Comparison of ENCODE assay signal across 8 cellular contexts in genomic region chr11:10322830-10323792, GRCh38. TPM values are rescaled to one million over a fixed set of nuclear protein-coding genes. Genes with fewer than 3 reads are reported as not detected.
DNase-seq lines count a peak whose midpoint lies in the region; ATAC-seq, FAIRE-seq and TF ChIP-seq lines count a peak whose summit lies in the region.

No MANE protein-coding gene starts in this region.

- TF ChIP-seq POLR2A in A549 (IDR thresholded peaks at IDR 0.05; ENCODE audit: low read length), result no peak
- TF ChIP-seq POLR2A in NB4 (IDR thresholded peaks at IDR 0.05; ENCODE audit: extremely low read depth, insufficient read length), result no peak

- peak; percentile 79 to 80 for ATAC-seq in A549
- peak; percentile 59 for ATAC-seq in left colon
- no peak for ATAC-seq in GM21381 (IDR thresholded peaks at IDR 0.05; ENCODE audit: unreplicated experiment)

- 0 out of 3 replicates have a peak, but pooled peaks cover 2% of the 10 kb centered on the region for H3K9me3 ChIP-seq in A549

- H3K27me3 Mint-ChIP-seq in T-helper 2 cell treated with Interferon-gamma antibody and Interleukin-4, amounts not matched to agents 5 μg/mL and 100 μg/mL, for 36 hours (ENCODE audit: low read depth), result peaks cover 19% of the 10 kb centered on the region

- CTCF ChIA-PET in A549 (lab: Yijun Ruan, JAX), result interaction anchor here (0.6 to 13.0 kb wide), 21 partner anchors 8 to 710 kb away, joined by 3 to 188 read pairs (median 3); partner anchors contain the start of gene ADM

- no peaks in the 10 kb centered on the region for H3K36me3 ChIP-seq in bronchial epithelial cell (ENCODE audit: control insufficient read depth, insufficient read depth, low read length)

- H3K4me3 ChIP-seq in A549, result peak overlapping the region; percentile 3; the same call in 1 of the 3 replicates
- no peak overlapping the region for H3K4me3 ChIP-seq in NB4 (ENCODE audit: low read depth, low read length)
- H3K4me3 ChIP-seq in bronchial epithelial cell (ENCODE audit: low read depth, low read length), result no peak overlapping the region

- WGBS in A549 (ENCODE audit: missing lambda C conversion rate), result 16% methylated on average over 8 of the region's 8 CpGs

- intact Hi-C loops in left colon (cut with DNase I, micrococcal nuclease), result no loop called here

- DNase-seq in A549 (ENCODE audit: low read depth in 1 of 2, low spot score in 1 of 2) (peak; percentile 65 to 87), NB4 (ENCODE audit: low read depth) (peak; percentile 74), bronchial epithelial cell (ENCODE audit: low read depth) (peak; percentile 83), left colon (peak; percentile 54 to 58)
- DNase-seq in T-helper 2 cell treated with Interferon-gamma antibody and Interleukin-4, amounts not matched to agents 5 μg/mL and 100 μg/mL, for 36 hours (ENCODE audit: low spot score), result peak; percentile 67
- peak; percentile 50 for DNase-seq in stimulated activated CD8-positive, alpha-beta memory T cell treated with anti-CD3 and anti-CD28 coated beads, Interleukin-4, amount 100 ng/mL, for 48 hours

- no peak overlapping the region for H3K4me3 Mint-ChIP-seq in T-helper 2 cell treated with Interferon-gamma antibody and Interleukin-4, amounts not matched to agents 5 μg/mL and 100 μg/mL, for 36 hours

- no peak for TF ChIP-seq EP300 in A549 (IDR thresholded peaks at IDR 0.05)

- H3K36me3 Mint-ChIP-seq in T-helper 2 cell treated with Interferon-gamma antibody and Interleukin-4, amounts not matched to agents 5 μg/mL and 100 μg/mL, for 36 hours (ENCODE audit: low read depth), result no peaks in the 10 kb centered on the region

- no peaks in the 10 kb centered on the region for H3K9me3 Mint-ChIP-seq in T-helper 2 cell treated with Interferon-gamma antibody and Interleukin-4, amounts not matched to agents 5 μg/mL and 100 μg/mL, for 36 hours

- H3K27ac ChIP-seq in A549, result peak overlapping the region; percentile 73 to 84

- no peaks in the 10 kb centered on the region for H3K27me3 ChIP-seq in bronchial epithelial cell (ENCODE audit: control insufficient read depth, insufficient read depth, low read length)

- peaks cover 65% of the 10 kb centered on the region for H3K4me1 ChIP-seq in A549

- FAIRE-seq in A549 (lab: Jason Lieb, UNC), result no peak
- FAIRE-seq in bronchial epithelial cell (lab: Jason Lieb, UNC), result no peak

- peak overlapping the region; percentile 75 for H3K4me2 ChIP-seq in A549

- peak; percentile 84 to 89 for TF ChIP-seq RAD21 in A549 (conservative IDR thresholded peaks at IDR 0.05 in 1 of 2, IDR thresholded peaks at IDR 0.05 in 1 of 2)

- POLR2A ChIA-PET in A549 (lab: Yijun Ruan, JAX), result interaction anchor here (0.7 to 1.9 kb wide), 2 partner anchors 13 to 18 kb away, joined by 3 to 5 read pairs; partner anchors contain the start of gene ADM

- H3K27ac Mint-ChIP-seq in T-helper 2 cell treated with Interferon-gamma antibody and Interleukin-4, amounts not matched to agents 5 μg/mL and 100 μg/mL, for 36 hours, result peak overlapping the region; percentile 69

- peaks cover 13% of the 10 kb centered on the region for H3K4me1 Mint-ChIP-seq in T-helper 2 cell treated with Interferon-gamma antibody and Interleukin-4, amounts not matched to agents 5 μg/mL and 100 μg/mL, for 36 hours (ENCODE audit: low read depth)

- TF ChIP-seq CTCF in A549 (IDR thresholded peaks at IDR 0.05) (peak; percentile 73), GM12873 (IDR thresholded peaks at IDR 0.05; ENCODE audit: insufficient read depth, low read depth, low read length, missing control alignments) (peak; percentile 37), NB4 (IDR thresholded peaks at IDR 0.05; ENCODE audit: low read depth, low read length) (peak; percentile 23), bronchial epithelial cell (IDR thresholded peaks at IDR 0.05; ENCODE audit: insufficient read depth, low read length, severe bottlenecking) (peak; percentile 44)

TF ChIP-seq in A549, 52 proteins besides CTCF, POLR2A, EP300 and RAD21:
- TF ChIP-seq ZC3H11A (IDR thresholded peaks at IDR 0.05), result no peak
- peak; percentile 94 for TF ChIP-seq GATA3 (IDR thresholded peaks at IDR 0.05; ENCODE audit: borderline replicate concordance)
- TF ChIP-seq JUN (IDR thresholded peaks at IDR 0.05), result peak in 1 of 2 experiments; percentile 50; a peak in 1 of 5 replicates
- no peak for TF ChIP-seq SREBF2 (IDR thresholded peaks at IDR 0.05)
- TF ChIP-seq HOXB13 (CRISPR knock-in tag; IDR thresholded peaks at IDR 0.05; ENCODE audit: low read depth), result peak; percentile 34; the same call in 1 of the 2 replicates
- no peak for TF ChIP-seq HOXA7 (CRISPR knock-in tag; IDR thresholded peaks at IDR 0.05)
- peak; percentile 34 for TF ChIP-seq MAFK (IDR thresholded peaks at IDR 0.05; ENCODE audit: partially characterized antibody)
- TF ChIP-seq E2F6 (IDR thresholded peaks at IDR 0.05; ENCODE audit: borderline replicate concordance, low read depth), result no peak
- peak; percentile 67 for TF ChIP-seq FOSL2 (IDR thresholded peaks at IDR 0.05)
- TF ChIP-seq FOSL2 (CRISPR knock-in tag; IDR thresholded peaks at IDR 0.05), result peak; percentile 86
- peak; percentile 86 for TF ChIP-seq SMC3 (IDR thresholded peaks at IDR 0.05)
- peak; percentile 38; the same call in 1 of the 2 replicates for TF ChIP-seq JUNB (IDR thresholded peaks at IDR 0.05)
- TF ChIP-seq ESRRA (IDR thresholded peaks at IDR 0.05; ENCODE audit: borderline replicate concordance, low read length), result peak; percentile 51; the same call in 1 of the 2 replicates
- TF ChIP-seq HES2 (IDR thresholded peaks at IDR 0.05), result no peak
- peak; percentile 28; the same call in 1 of the 2 replicates for TF ChIP-seq MAX (IDR thresholded peaks at IDR 0.05)
- TF ChIP-seq BHLHE40 (IDR thresholded peaks at IDR 0.05; ENCODE audit: low read depth, low read length), result no peak; the same call in 1 of the 2 replicates

RNA-seq across cellular contexts. Expression of gene ADM, which starts 18.2 kb away (rescaled TPM):
- 69.4 and 72.1 TPM in 2 replicates for polyA plus RNA-seq in A549 (2011; rRNA removed)
- 212 and 216 TPM in 2 replicates for polyA plus RNA-seq in A549 (2012; cell fraction: cytosol; rRNA removed)
- 370 and 459 TPM in 2 replicates for polyA plus RNA-seq in A549 (2012; cell fraction: nucleus; rRNA removed)
- polyA plus RNA-seq in A549 (2017; fragmentation: RNase III; extraction: RNeasy Plus Mini Kit Qiagen cat#74134 plus additional on column Dnase treatment), result 65.8 to 91.3 TPM (median 66.3 TPM) in 3 replicates
- 75.4 and 88.9 TPM in 2 replicates for polyA minus RNA-seq in A549 (2011; rRNA and poly(A)+ RNA removed)
- total RNA-seq in bronchial epithelial cell, result 169 and 210 TPM in 2 replicates
- 10 to 100 TPM; 47.1 to 81.7 TPM for total RNA-seq in left colon

RNA-seq across cellular contexts. Expression of gene SBF2, which starts 29.1 kb away (rescaled TPM):
- 49.6 and 59.0 TPM in 2 replicates for polyA plus RNA-seq in A549 (2011; rRNA removed)
- polyA plus RNA-seq in A549 (2012; cell fraction: cytosol; rRNA removed), result 12.9 and 14.6 TPM in 2 replicates
- 15.8 and 20.3 TPM in 2 replicates for polyA plus RNA-seq in A549 (2012; cell fraction: nucleus; rRNA removed)
- 11.1 to 12.5 TPM (median 11.9 TPM) in 3 replicates for polyA plus RNA-seq in A549 (2017; fragmentation: RNase III; extraction: RNeasy Plus Mini Kit Qiagen cat#74134 plus additional on column Dnase treatment)
- polyA minus RNA-seq in A549 (2011; rRNA and poly(A)+ RNA removed), result 62.9 and 71.0 TPM in 2 replicates
- total RNA-seq in bronchial epithelial cell, result 24.0 and 25.3 TPM in 2 replicates
- total RNA-seq in left colon, result 10 to 100 TPM; 46.4 to 49.9 TPM

Comparison
In these comparisons a context has a peak if more than half of its experiments do, and no peak if none do; other contexts are left out.
1. CTCF ChIP-seq: peak in every context shown above with its lines; median percentile 73 in A549; 44 in bronchial epithelial cell; 37 in GM12873; 23 in NB4.